Comparison of ENCODE assay signal across 9 cellular contexts in genomic region chr3:168088106-168088722, GRCh38. TPM values are rescaled to one million over a fixed set of nuclear protein-coding genes. Genes with fewer than 3 reads are reported as not detected.
DNase-seq lines count a peak whose midpoint lies in the region; ATAC-seq and TF ChIP-seq lines count a peak whose summit lies in the region.
"Had no signal": no experiment of that assay in that cellular context is flagged by ENCODE, and none has a peak within 500 bp of the region (broad histone marks: within the 10 kb centered on the region; RNA-seq: fewer than 3 reads in every experiment).

No MANE protein-coding gene starts in this region.

- no peaks in the 10 kb centered on the region for H3K27me3 Mint-ChIP-seq in chondrocyte (ENCODE audit: low read depth)
- H3K27me3 Mint-ChIP-seq in stimulated activated memory B cell treated with anti-CD40 and anti-IgM and Interleukin-4, amounts not matched to agents 10 μg/mL and 1 μg/mL and 100 μg/mL, for 72 hours = no peaks in the 10 kb centered on the region

- H3K27me3 ChIP-seq in GM23248 (replicated peaks; ENCODE audit: insufficient read depth) (no peaks in the 10 kb centered on the region), stomach (no peaks in the 10 kb centered on the region)

- H3K4me3 Mint-ChIP-seq in chondrocyte (ENCODE audit: unreplicated experiment) = no peak overlapping the region
- H3K4me3 Mint-ChIP-seq in stimulated activated memory B cell treated with anti-CD40 and anti-IgM and Interleukin-4, amounts not matched to agents 10 μg/mL and 1 μg/mL and 100 μg/mL, for 72 hours = no peak overlapping the region

- H3K9me2 ChIP-seq in GM23248 (ENCODE audit: insufficient read depth) = no peaks in the 10 kb centered on the region

- no peak for ATAC-seq in stimulated activated memory B cell treated with anti-CD40 and anti-IgM and Interleukin-4, amounts not matched to agents 10 μg/mL and 1 μg/mL and 100 μg/mL, for 72 hours

- H3K4me3 ChIP-seq in GM23248 (no peak overlapping the region), stomach (no peak overlapping the region)
- H3K4me3 ChIP-seq: skin epidermis had no signal

- intact Hi-C loops in stomach (cut with DNase I; ENCODE audit: low total_unique reads) = no loop called here

- peaks cover 51% of the 10 kb centered on the region for H3K4me1 Mint-ChIP-seq in chondrocyte (ENCODE audit: low read depth)
- peaks cover 53% of the 10 kb centered on the region for H3K4me1 Mint-ChIP-seq in stimulated activated memory B cell treated with anti-CD40 and anti-IgM and Interleukin-4, amounts not matched to agents 10 μg/mL and 1 μg/mL and 100 μg/mL, for 72 hours

- H3K27ac ChIP-seq in GM23248 (no peak overlapping the region), stomach (peak overlapping the region in 2 of 5 donors; percentile 5 to 24)
- H3K27ac ChIP-seq: skin epidermis had no signal

- peak overlapping the region; percentile 0 for H3K27ac Mint-ChIP-seq in chondrocyte (ENCODE audit: unreplicated experiment)
- no peak overlapping the region for H3K27ac Mint-ChIP-seq in stimulated activated memory B cell treated with anti-CD40 and anti-IgM and Interleukin-4, amounts not matched to agents 10 μg/mL and 1 μg/mL and 100 μg/mL, for 72 hours

- H3K9me3 Mint-ChIP-seq in chondrocyte (ENCODE audit: low read depth) = no peaks in the 10 kb centered on the region
- H3K9me3 Mint-ChIP-seq in stimulated activated memory B cell treated with anti-CD40 and anti-IgM and Interleukin-4, amounts not matched to agents 10 μg/mL and 1 μg/mL and 100 μg/mL, for 72 hours = no peaks in the 10 kb centered on the region

- DNase-seq in NCI-H82 (lab: John Stamatoyannopoulos, UW) (peak; percentile 43), NCI-H82 treated with DMSO at 0.1 percent for 48 hours (lab: John Stamatoyannopoulos, UW; ENCODE audit: unreplicated experiment) (no peak), GM23248 (peak; percentile 39), chondrocyte (ENCODE audit: low spot score) (no peak), HK-2 (ENCODE audit: unreplicated experiment) (no peak), stomach (no peak)

- H3F3A ChIP-seq in GM23248 (ENCODE audit: insufficient read depth) = peaks cover 3% of the 10 kb centered on the region; the same call in 1 of the 2 replicates

- H3K36me3 Mint-ChIP-seq in chondrocyte (ENCODE audit: low read depth) = no peaks in the 10 kb centered on the region
- H3K36me3 Mint-ChIP-seq in stimulated activated memory B cell treated with anti-CD40 and anti-IgM and Interleukin-4, amounts not matched to agents 10 μg/mL and 1 μg/mL and 100 μg/mL, for 72 hours = peaks cover 5% of the 10 kb centered on the region

- TF ChIP-seq RAD21 in Ishikawa (IDR thresholded peaks at IDR 0.05; ENCODE audit: low read depth) = 0 out of 2 replicates have a peak, but pooled peaks have one; percentile 2

- in situ Hi-C loops in GM23248 (cut with MboI) = loop anchor here (25.0 kb wide), 1 partner anchor 1024 kb away; no protein-coding TSS in a partner anchor

- H3K9ac ChIP-seq in GM23248 = no peak overlapping the region

- H2AFZ ChIP-seq in GM23248 = no peak overlapping the region

- H3K36me3 ChIP-seq in GM23248 (ENCODE audit: low read depth) = no peaks in the 10 kb centered on the region
- no peaks in the 10 kb centered on the region for H3K36me3 ChIP-seq in stomach

- TF ChIP-seq EP300 in Ishikawa (IDR thresholded peaks at IDR 0.05; ENCODE audit: borderline replicate concordance) = no peak
- TF ChIP-seq EP300 in stomach (IDR thresholded peaks at IDR 0.05) = no peak

- WGBS in GM23248 (ENCODE audit: low coverage in 1 of 2, low lambda C conversion rate in 2 of 2, missing lambda C conversion rate in 2 of 2), 2 experiments = 94 to 97% methylated on average over 3 of the region's 3 CpGs
- WGBS in stomach, 5 donors = 56 to 63% (median 61%) methylated on average over 3 of the region's 3 CpGs

- TF ChIP-seq CTCF in chondrocyte (IDR thresholded peaks at IDR 0.05) (peak; percentile 45), stomach (IDR thresholded peaks at IDR 0.05) (peak in 1 of 7 experiments; percentile 19)

- H3K9me3 ChIP-seq in GM23248 (ENCODE audit: low read depth) (no peaks in the 10 kb centered on the region), stomach (no peaks in the 10 kb centered on the region)

- H4K20me1 ChIP-seq in GM23248 (ENCODE audit: insufficient read depth) = no peaks in the 10 kb centered on the region

- H3K4me2 ChIP-seq in GM23248 (ENCODE audit: unreplicated experiment) = peak overlapping the region; percentile 1

- no peak for TF ChIP-seq POLR2A in stomach (IDR thresholded peaks at IDR 0.05)

- H3K79me2 ChIP-seq in GM23248 (ENCODE audit: insufficient read depth) = peaks cover 100% of the 10 kb centered on the region

- peaks cover 57% of the 10 kb centered on the region for H3K4me1 ChIP-seq in GM23248 (ENCODE audit: insufficient read depth)
- peaks cover 20 to 76% (median 48%) of the 10 kb centered on the region in 4 donors for H3K4me1 ChIP-seq in stomach

TF ChIP-seq in Ishikawa, 13 proteins besides CTCF, POLR2A, EP300 and RAD21:
- TF ChIP-seq NFIC (IDR thresholded peaks at IDR 0.05) (no peak), YY1 (IDR thresholded peaks at IDR 0.05; ENCODE audit: low read depth) (no peak), MAX (IDR thresholded peaks at IDR 0.05) (no peak), CREB1 (IDR thresholded peaks at IDR 0.05; ENCODE audit: low read depth) (no peak), CEBPB (IDR thresholded peaks at IDR 0.05) (no peak), TEAD4 (IDR thresholded peaks at IDR 0.05) (no peak), REST (IDR thresholded peaks at IDR 0.05; ENCODE audit: low read depth) (no peak), TAF1 (IDR thresholded peaks at IDR 0.05; ENCODE audit: low read depth) (no peak), FOXM1 (IDR thresholded peaks at IDR 0.05; ENCODE audit: borderline replicate concordance, low read depth) (no peak)

RNA-seq across cellular contexts. Expression of gene GOLIM4, which starts 7.5 kb away (rescaled TPM):
- 57.0 and 66.8 TPM in 2 replicates for total RNA-seq in GM23248 (2014; rRNA removed; shearing (Covaris generic))
- polyA plus RNA-seq in GM23248 (2016; fragmentation: Nextera tagmentation; extraction: Ambion mirVana) (84.4 TPM in 2 replicates), stomach (10 to 100 TPM in 1 of 3 donors, 1 to 10 TPM in 2; 7.6 to 11.7 (median 9.0) TPM)
- total RNA-seq in chondrocyte (46.3 to 67.1 TPM (median 47.6 TPM) in 3 replicates), stomach (100 to 1,000 TPM in 1 of 5 donors, 10 to 100 TPM in 4; 23.7 to 102 (median 44.4) TPM)

Comparison
In these comparisons a context has a peak if more than half of its experiments do, and no peak if none do; other contexts are left out.
1. DNase-seq: peak in NCI-H82 (single experiment) and GM23248 (single experiment); none in NCI-H82 treated with DMSO at 0.1 percent for 48 hours (single experiment), chondrocyte (single experiment), HK-2 (single experiment) and stomach (single experiment).